ENCODE assay signal across 11 cellular contexts in genomic region chr2:160574472-160575140, GRCh38.
A peak's percentile ranks its signal among the peaks of the same experiment; 100 is the strongest.
DNase-seq lines count a peak whose midpoint lies in the region; ATAC-seq, FAIRE-seq and TF ChIP-seq lines count a peak whose summit lies in the region.
"Had no signal": no experiment of that assay in that cellular context is flagged by ENCODE, and none has a peak within 500 bp of the region (broad histone marks: within the 10 kb centered on the region; RNA-seq: fewer than 3 reads in every experiment).

No MANE protein-coding gene starts in this region.

- peak; percentile 68 for FAIRE-seq in HTR-8/SVneo (lab: Jason Lieb, UNC)
- FAIRE-seq: islet of Langerhans had no signal

- no peaks in the 10 kb centered on the region for H3K36me3 ChIP-seq in brain microvascular endothelial cell (replicated peaks)

- in situ Hi-C loops in brain microvascular endothelial cell (cut with HindIII; ENCODE audit: low pct_ligation_motif_present, low sequenced_read_pairs), result no loop called here

- DNase-seq in AG09309 (ENCODE audit: low read depth) (peak; percentile 79), HTR-8/SVneo (ENCODE audit: insufficient read length, low spot score) (peak; percentile 37), brain microvascular endothelial cell (peak; percentile 79), kidney tubule cell (ENCODE audit: low spot score) (peak; percentile 86), left colon (no peak), SHP77 (lab: John Stamatoyannopoulos, UW) (no peak)
- DNase-seq: activated effector memory CD4-positive, alpha-beta T cell treated with anti-CD3 and anti-CD28 coated beads, Interleukin-2, amount 50 U/mL, for 16 hours; stimulated activated CD4-positive, alpha-beta T cell treated with anti-CD3 and anti-CD28 coated beads, Interleukin-4, amount 100 ng/mL, for 24 hours had no signal

- ATAC-seq in GM21367 (IDR thresholded peaks at IDR 0.05; ENCODE audit: unreplicated experiment) (no peak), left colon (no peak), HG03571 (IDR thresholded peaks at IDR 0.05; ENCODE audit: unreplicated experiment) (no peak)

- no peaks in the 10 kb centered on the region for H3K27me3 ChIP-seq in brain microvascular endothelial cell (replicated peaks)

- TF ChIP-seq CTCF in AG09309 (IDR thresholded peaks at IDR 0.05; ENCODE audit: control insufficient read depth, insufficient read depth, low read depth, low read length, missing control alignments), result no peak
- TF ChIP-seq CTCF in brain microvascular endothelial cell (IDR thresholded peaks at IDR 0.05; ENCODE audit: low read depth, low read length, missing control alignments), result no peak

- intact Hi-C loops in left colon (cut with DNase I, micrococcal nuclease), result no loop called here

- H3K4me3 ChIP-seq in AG09309 (ENCODE audit: control insufficient read depth, low read depth, low read length) (no peak overlapping the region), brain microvascular endothelial cell (ENCODE audit: low read depth, low read length) (no peak overlapping the region)

- H3K27ac ChIP-seq in brain microvascular endothelial cell, result no peak overlapping the region

Comparison
In these comparisons a context has a peak if more than half of its experiments do, and no peak if none do; other contexts are left out.
1. DNase-seq: peak in AG09309 (single experiment), HTR-8/SVneo (single experiment), brain microvascular endothelial cell (single experiment) and kidney tubule cell (single experiment); none in left colon (0 of 2) and SHP77 (0 of 2).